In the genomic region with DNA sequence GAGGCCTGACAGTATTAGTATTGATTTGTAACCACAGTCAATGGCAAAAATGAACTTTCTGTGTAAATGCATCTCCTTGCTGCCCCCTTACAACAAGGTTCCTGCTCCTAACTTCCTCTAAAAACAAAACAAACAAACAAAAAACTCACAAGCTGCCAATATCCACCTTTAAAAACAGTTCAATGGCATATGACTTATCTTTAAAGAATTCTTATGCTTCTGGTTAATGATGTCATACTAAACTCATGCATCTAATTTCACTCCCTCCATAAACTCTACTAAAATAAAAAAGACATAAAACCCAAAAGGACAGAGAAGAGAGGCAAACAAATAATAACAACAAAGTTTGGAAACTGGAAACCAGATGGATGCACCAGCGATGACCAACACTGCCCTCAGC, we compare ENCODE assay signal across 26 cellular contexts. TPM values are rescaled to one million over a fixed set of nuclear protein-coding genes. Genes with fewer than 3 reads are reported as not detected.
"Had no signal": no experiment of that assay in that cellular context is flagged by ENCODE, and none has a peak within 500 bp of the region (broad histone marks: within the 10 kb centered on the region; RNA-seq: fewer than 3 reads in every experiment).

No MANE protein-coding gene starts in this region.

- FAIRE-seq: small intestine had no signal

- ATAC-seq: foreskin keratinocyte; lower lobe of right lung; naive thymus-derived CD8-positive, alpha-beta T cell; right cardiac atrium had no signal

- DNase-seq: activated CD4-positive, alpha-beta memory T cell treated with anti-CD3 and anti-CD28 coated beads, Interleukin-2, amount 10 ng/mL, durations not matched to agents 7 days and 5 days; activated CD4-positive, alpha-beta T cell treated with anti-CD3 and anti-CD28 coated beads for 48 hours; activated CD4-positive, CD25-positive, alpha-beta regulatory T cell; activated naive CD4-positive, alpha-beta T cell treated with anti-CD3 and anti-CD28 coated beads for 36 hours; activated T-cell treated with anti-CD3 and anti-CD28 coated beads, Interleukin-2, amount 50 U/mL, for 24 hours; anterior cingulate cortex; brain microvascular endothelial cell; glutamatergic neuron; hippocampal formation; islet precursor cell; lower lobe of right lung; naive thymus-derived CD8-positive, alpha-beta T cell; right cardiac atrium; small intestine; stimulated activated CD4-positive, alpha-beta T cell treated with anti-CD3 and anti-CD28 coated beads, Interleukin-4, amount 100 ng/mL, for 1 hour; T-helper 1 cell; T1000; testis had no signal

- H3K4me3 ChIP-seq: coronary artery, esophagus muscularis mucosa, lower lobe of right lung, prostate gland, testis had no signal

- H3K36me3 Mint-ChIP-seq: naive thymus-derived CD8-positive, alpha-beta T cell; type B pancreatic cell had no signal

- H3K4me1 Mint-ChIP-seq: activated CD4-positive, alpha-beta memory T cell treated with anti-CD3 and anti-CD28 coated beads, Interleukin-2, amount 10 ng/mL, durations not matched to agents 7 days and 5 days; central memory CD8-positive, alpha-beta T cell had no signal

- H3K27me3 Mint-ChIP-seq: activated CD4-positive, alpha-beta memory T cell treated with anti-CD3 and anti-CD28 coated beads, Interleukin-2, amount 10 ng/mL, durations not matched to agents 7 days and 5 days; activated T-cell treated with anti-CD3 and anti-CD28 coated beads, Interleukin-2, amount 50 U/mL, for 24 hours had no signal

- H3K9me3 ChIP-seq: lower lobe of right lung, prostate gland, testis had no signal

- H3K4me1 ChIP-seq: esophagus muscularis mucosa, foreskin keratinocyte, lower lobe of right lung, prostate gland, testis had no signal

- H3K4me3 Mint-ChIP-seq: activated CD4-positive, alpha-beta memory T cell treated with anti-CD3 and anti-CD28 coated beads, Interleukin-2, amount 10 ng/mL, durations not matched to agents 7 days and 5 days; activated naive CD4-positive, alpha-beta T cell treated with anti-CD3 and anti-CD28 coated beads for 36 hours; activated T-cell treated with anti-CD3 and anti-CD28 coated beads, Interleukin-2, amount 50 U/mL, for 24 hours; central memory CD8-positive, alpha-beta T cell; naive thymus-derived CD8-positive, alpha-beta T cell; type B pancreatic cell had no signal

- H3K36me3 ChIP-seq: brain microvascular endothelial cell, esophagus muscularis mucosa, lower lobe of right lung had no signal

- H3K27me3 ChIP-seq: brain microvascular endothelial cell, esophagus muscularis mucosa, foreskin keratinocyte, testis had no signal

- H3K27ac ChIP-seq: brain microvascular endothelial cell, coronary artery, esophagus muscularis mucosa, foreskin keratinocyte, lower lobe of right lung, prostate gland, testis had no signal

- H3K27ac Mint-ChIP-seq: activated CD4-positive, alpha-beta memory T cell treated with anti-CD3 and anti-CD28 coated beads, Interleukin-2, amount 10 ng/mL, durations not matched to agents 7 days and 5 days; activated naive CD4-positive, alpha-beta T cell treated with anti-CD3 and anti-CD28 coated beads for 36 hours; activated T-cell treated with anti-CD3 and anti-CD28 coated beads, Interleukin-2, amount 50 U/mL, for 24 hours; naive thymus-derived CD8-positive, alpha-beta T cell; type B pancreatic cell had no signal

- H3K9me3 Mint-ChIP-seq: central memory CD8-positive, alpha-beta T cell had no signal

RNA-seq across cellular contexts. Expression of gene OR1N1, which starts 9.0 kb away (rescaled TPM):
- total RNA-seq: activated CD4-positive, alpha-beta memory T cell treated with anti-CD3 and anti-CD28 coated beads, Interleukin-2, amount 10 ng/mL, durations not matched to agents 7 days and 5 days; activated naive CD4-positive, alpha-beta T cell treated with anti-CD3 and anti-CD28 coated beads for 36 hours; esophagus muscularis mucosa; foreskin keratinocyte; lower lobe of right lung; mesenteric fat pad; naive thymus-derived CD8-positive, alpha-beta T cell; osteocyte; prostate gland; right cardiac atrium had no signal
- polyA plus RNA-seq: foreskin keratinocyte; naive thymus-derived CD8-positive, alpha-beta T cell; right cardiac atrium; small intestine had no signal

RNA-seq across cellular contexts. Expression of gene OR1N2, which starts 16.8 kb away (rescaled TPM):
- total RNA-seq: activated CD4-positive, alpha-beta memory T cell treated with anti-CD3 and anti-CD28 coated beads, Interleukin-2, amount 10 ng/mL, durations not matched to agents 7 days and 5 days; activated naive CD4-positive, alpha-beta T cell treated with anti-CD3 and anti-CD28 coated beads for 36 hours; esophagus muscularis mucosa; foreskin keratinocyte; lower lobe of right lung; mesenteric fat pad; naive thymus-derived CD8-positive, alpha-beta T cell; osteocyte; prostate gland; right cardiac atrium had no signal
- polyA plus RNA-seq: foreskin keratinocyte; naive thymus-derived CD8-positive, alpha-beta T cell; right cardiac atrium; small intestine had no signal

RNA-seq across cellular contexts. Expression of gene OR1J4, which starts 17.2 kb away (rescaled TPM):
- total RNA-seq: activated CD4-positive, alpha-beta memory T cell treated with anti-CD3 and anti-CD28 coated beads, Interleukin-2, amount 10 ng/mL, durations not matched to agents 7 days and 5 days; activated naive CD4-positive, alpha-beta T cell treated with anti-CD3 and anti-CD28 coated beads for 36 hours; esophagus muscularis mucosa; foreskin keratinocyte; lower lobe of right lung; mesenteric fat pad; osteocyte; right cardiac atrium had no signal
- polyA plus RNA-seq: foreskin keratinocyte; naive thymus-derived CD8-positive, alpha-beta T cell; right cardiac atrium; small intestine had no signal

RNA-seq across cellular contexts. Expression of gene OR1J2, which starts 25.5 kb away (rescaled TPM):
- total RNA-seq: activated CD4-positive, alpha-beta memory T cell treated with anti-CD3 and anti-CD28 coated beads, Interleukin-2, amount 10 ng/mL, durations not matched to agents 7 days and 5 days; activated naive CD4-positive, alpha-beta T cell treated with anti-CD3 and anti-CD28 coated beads for 36 hours; esophagus muscularis mucosa; foreskin keratinocyte; lower lobe of right lung; mesenteric fat pad; osteocyte; prostate gland; right cardiac atrium had no signal
- polyA plus RNA-seq: foreskin keratinocyte; naive thymus-derived CD8-positive, alpha-beta T cell; right cardiac atrium; small intestine had no signal

RNA-seq across cellular contexts. Expression of gene OR1L8, which starts 47.0 kb away (rescaled TPM):
- total RNA-seq: activated CD4-positive, alpha-beta memory T cell treated with anti-CD3 and anti-CD28 coated beads, Interleukin-2, amount 10 ng/mL, durations not matched to agents 7 days and 5 days; activated naive CD4-positive, alpha-beta T cell treated with anti-CD3 and anti-CD28 coated beads for 36 hours; esophagus muscularis mucosa; foreskin keratinocyte; mesenteric fat pad; naive thymus-derived CD8-positive, alpha-beta T cell; osteocyte had no signal
- polyA plus RNA-seq: foreskin keratinocyte; naive thymus-derived CD8-positive, alpha-beta T cell had no signal
